Comparison of ENCODE assay signal across 8 cellular contexts in genomic region chr12:80412343-80412953, GRCh38. TPM values are rescaled to one million over a fixed set of nuclear protein-coding genes. Genes with fewer than 3 reads are reported as not detected.
A peak's percentile ranks its signal among the peaks of the same experiment; 100 is the strongest.
DNase-seq lines count a peak whose midpoint lies in the region; ATAC-seq, FAIRE-seq and TF ChIP-seq lines count a peak whose summit lies in the region.

No MANE protein-coding gene starts in this region.

- POLR2A ChIA-PET in Panc1 (lab: Charles Lee) (no interaction called here), endothelial cell of umbilical vein (lab: Charles Lee) (no interaction called here)

- peak; percentile 79 for ATAC-seq in Panc1

- H3K27me3 Mint-ChIP-seq in nephron progenitor cell (ENCODE audit: low read depth, poor library complexity): peaks cover 22% of the 10 kb centered on the region
- H3K27me3 Mint-ChIP-seq in activated T-helper 2 cell treated with anti-CD3 and anti-CD28 coated beads, Interferon-gamma antibody, Interleukin-2, Interleukin-4, amounts not matched to agents 10 μg/mL and 5 μg/mL and 100 μg/mL, durations not matched to agents 14 hours and 24 hours and 36 hours (ENCODE audit: low read depth): no peaks in the 10 kb centered on the region

- no peak overlapping the region for H3K4me3 Mint-ChIP-seq in nephron progenitor cell
- H3K4me3 Mint-ChIP-seq in activated T-helper 2 cell treated with anti-CD3 and anti-CD28 coated beads, Interferon-gamma antibody, Interleukin-2, Interleukin-4, amounts not matched to agents 10 μg/mL and 5 μg/mL and 100 μg/mL, durations not matched to agents 14 hours and 24 hours and 36 hours (ENCODE audit: low read depth): no peak overlapping the region

- H3K4me1 Mint-ChIP-seq in nephron progenitor cell: no peaks in the 10 kb centered on the region
- no peaks in the 10 kb centered on the region for H3K4me1 Mint-ChIP-seq in activated T-helper 2 cell treated with anti-CD3 and anti-CD28 coated beads, Interferon-gamma antibody, Interleukin-2, Interleukin-4, amounts not matched to agents 10 μg/mL and 5 μg/mL and 100 μg/mL, durations not matched to agents 14 hours and 24 hours and 36 hours (ENCODE audit: low read depth)

- no peaks in the 10 kb centered on the region for H3K9me3 ChIP-seq in Panc1 (ENCODE audit: control insufficient read depth, insufficient read depth, low read depth, low read length)
- H3K9me3 ChIP-seq in endothelial cell of umbilical vein (replicated peaks; ENCODE audit: control insufficient read depth, insufficient read depth, low read length): no peaks in the 10 kb centered on the region

- TF ChIP-seq CTCF in GM10266 (IDR thresholded peaks at IDR 0.05; ENCODE audit: control insufficient read depth, insufficient read depth, low read depth, missing control alignments) (peak; percentile 72), LNCAP (IDR thresholded peaks at IDR 0.05) (peak; percentile 79), Panc1 (IDR thresholded peaks at IDR 0.05) (peak; percentile 77; the same call in 1 of the 2 replicates), endothelial cell of umbilical vein (IDR thresholded peaks at IDR 0.05; ENCODE audit: extremely low read depth in 1 of 2, insufficient read depth in 1 of 2, low read depth in 1 of 2, low read length in 2 of 2) (peak; percentile 33 to 48), nephron progenitor cell (IDR thresholded peaks at IDR 0.05) (peak; percentile 81)

- in situ Hi-C loops in Panc1 (cut with HindIII; ENCODE audit: low pct_unique_long_range_greater_than_20kb, low sequenced_read_pairs): no loop called here

- H3K4me3 ChIP-seq in Panc1 (ENCODE audit: low read depth in 2 of 2, low read length in 2 of 2): no peak overlapping the region
- H3K4me3 ChIP-seq in endothelial cell of umbilical vein (replicated peaks in 1 of 3; ENCODE audit: insufficient read depth in 1 of 3, low read depth in 1 of 3, low read length in 3 of 3): no peak overlapping the region

- H3K79me2 ChIP-seq in endothelial cell of umbilical vein (ENCODE audit: control insufficient read depth, insufficient read depth, low read length): no peaks in the 10 kb centered on the region

- BruUV-seq in Panc1 (replicated peaks; lab: Mats Ljungman, UMichigan) (no TSS peak), endothelial cell of umbilical vein (replicated peaks; lab: Mats Ljungman, UMichigan) (no TSS peak)

- no peaks in the 10 kb centered on the region for H3K9me3 Mint-ChIP-seq in nephron progenitor cell
- H3K9me3 Mint-ChIP-seq in activated T-helper 2 cell treated with anti-CD3 and anti-CD28 coated beads, Interferon-gamma antibody, Interleukin-2, Interleukin-4, amounts not matched to agents 10 μg/mL and 5 μg/mL and 100 μg/mL, durations not matched to agents 14 hours and 24 hours and 36 hours: no peaks in the 10 kb centered on the region

- H3K27ac ChIP-seq in Panc1 (ENCODE audit: low read length) (no peak overlapping the region), endothelial cell of umbilical vein (ENCODE audit: insufficient read depth, low read depth, low read length) (no peak overlapping the region)

- no peaks in the 10 kb centered on the region for H3K9me1 ChIP-seq in endothelial cell of umbilical vein (replicated peaks; ENCODE audit: control insufficient read depth, extremely low read depth, insufficient read depth, low read length)

- dilution Hi-C loops in endothelial cell of umbilical vein (cut with MboI; ENCODE audit: extremely low pct_ligation_motif_present, low sequenced_read_pairs): no loop called here

- intact Hi-C loops in Panc1 (cut with micrococcal nuclease; ENCODE audit: unreplicated experiment) (loop anchor here (2.0 to 10.0 kb wide), 3 partner anchors 185 to 712 kb away; no protein-coding TSS in a partner anchor), endothelial cell of umbilical vein (cut with micrococcal nuclease) (loop anchor here (1.0 to 5.0 kb wide), 6 partner anchors 186 to 846 kb away; no protein-coding TSS in a partner anchor)
- intact Hi-C loops in activated T-helper 2 cell treated with anti-CD3 and anti-CD28 coated beads, Interferon-gamma antibody, Interleukin-2, Interleukin-4, amounts not matched to agents 10 μg/mL and 5 μg/mL and 100 μg/mL, durations not matched to agents 14 hours and 24 hours and 36 hours (cut with micrococcal nuclease): loop anchor here (2.0 kb wide), 1 partner anchor 350 kb away; no protein-coding TSS in a partner anchor

- H3K27ac Mint-ChIP-seq in nephron progenitor cell: no peak overlapping the region
- H3K27ac Mint-ChIP-seq in activated T-helper 2 cell treated with anti-CD3 and anti-CD28 coated beads, Interferon-gamma antibody, Interleukin-2, Interleukin-4, amounts not matched to agents 10 μg/mL and 5 μg/mL and 100 μg/mL, durations not matched to agents 14 hours and 24 hours and 36 hours: no peak overlapping the region

- no peaks in the 10 kb centered on the region for H4K20me1 ChIP-seq in endothelial cell of umbilical vein (replicated peaks; ENCODE audit: control insufficient read depth, extremely low read depth, insufficient read depth, low read length)

- TF ChIP-seq POLR2A in H54 (IDR thresholded peaks at IDR 0.05; ENCODE audit: low read depth, low read length) (no peak), endothelial cell of umbilical vein (IDR thresholded peaks at IDR 0.05; ENCODE audit: low read depth, low read length) (no peak)

- FAIRE-seq in H54 (lab: Jason Lieb, UNC) (peak; percentile 84), endothelial cell of umbilical vein (lab: Jason Lieb, UNC) (no peak)

- H3K9ac ChIP-seq in endothelial cell of umbilical vein (replicated peaks; ENCODE audit: extremely low read depth, insufficient read depth, low read length): no peak overlapping the region

- no peaks in the 10 kb centered on the region for H3K36me3 Mint-ChIP-seq in nephron progenitor cell (ENCODE audit: low read depth)
- no peaks in the 10 kb centered on the region for H3K36me3 Mint-ChIP-seq in activated T-helper 2 cell treated with anti-CD3 and anti-CD28 coated beads, Interferon-gamma antibody, Interleukin-2, Interleukin-4, amounts not matched to agents 10 μg/mL and 5 μg/mL and 100 μg/mL, durations not matched to agents 14 hours and 24 hours and 36 hours (ENCODE audit: low read depth)

- CTCF ChIA-PET in Panc1 (lab: Charles Lee) (no interaction called here), endothelial cell of umbilical vein (lab: Charles Lee) (interaction anchor here (0.6 to 2.2 kb wide), 9 partner anchors 11 to 845 kb away, joined by 3 to 21 read pairs (median 5); no protein-coding TSS in a partner anchor)

- no peaks in the 10 kb centered on the region for H3K4me1 ChIP-seq in Panc1 (ENCODE audit: control insufficient read depth, insufficient read depth, low read length)
- H3K4me1 ChIP-seq in endothelial cell of umbilical vein (ENCODE audit: control insufficient read depth, extremely low read depth, insufficient read depth, low read length): no peaks in the 10 kb centered on the region

- H3K27me3 ChIP-seq in Panc1 (ENCODE audit: control insufficient read depth, insufficient read depth, low read length) (no peaks in the 10 kb centered on the region), endothelial cell of umbilical vein (ENCODE audit: control insufficient read depth in 2 of 2, insufficient read depth in 2 of 2, low read length in 2 of 2) (no peaks in the 10 kb centered on the region)

- no peak overlapping the region for H3K4me2 ChIP-seq in endothelial cell of umbilical vein (ENCODE audit: insufficient read depth, low read length)

- DNase-seq in GM10266 (ENCODE audit: extremely low spot score) (peak; percentile 39), H54 (ENCODE audit: insufficient read length, low spot score) (no peak), Panc1 (ENCODE audit: low read depth, low spot score) (peak; percentile 8), endothelial cell of umbilical vein (ENCODE audit: low read depth, low spot score) (peak; percentile 56), nephron progenitor cell (peak; percentile 12)
- DNase-seq in activated T-cell treated with anti-CD3 and anti-CD28 coated beads, Interleukin-2, amount 50 U/mL, for 48 hours: no peak
- DNase-seq in activated T-helper 2 cell treated with anti-CD3 and anti-CD28 coated beads, Interferon-gamma antibody, Interleukin-2, Interleukin-4, amounts not matched to agents 10 μg/mL and 5 μg/mL and 100 μg/mL, durations not matched to agents 14 hours and 24 hours and 36 hours (ENCODE audit: low spot score): no peak

- no peak overlapping the region for H2AFZ ChIP-seq in endothelial cell of umbilical vein (ENCODE audit: low read depth, low read length)

- H3K36me3 ChIP-seq in Panc1 (ENCODE audit: control insufficient read depth, insufficient read depth, low read length): no peaks in the 10 kb centered on the region
- H3K36me3 ChIP-seq in endothelial cell of umbilical vein (ENCODE audit: control insufficient read depth in 2 of 2, extremely low read depth in 1 of 2, insufficient read depth in 2 of 2, low read length in 2 of 2): no peaks in the 10 kb centered on the region

TF ChIP-seq in endothelial cell of umbilical vein, 7 proteins besides CTCF, POLR2A, EP300 and RAD21:
- no peak for TF ChIP-seq MAX (IDR thresholded peaks at IDR 0.05; ENCODE audit: insufficient read depth, insufficient read length)
- TF ChIP-seq MYC (IDR thresholded peaks at IDR 0.05; ENCODE audit: low read depth, low read length): no peak
- no peak for TF ChIP-seq JUN (IDR thresholded peaks at IDR 0.05; ENCODE audit: borderline replicate concordance, insufficient read depth, insufficient read length, low read depth)
- no peak for TF ChIP-seq GATA2 (IDR thresholded peaks at IDR 0.05; ENCODE audit: insufficient read depth, insufficient read length, low read depth, low read length)

RNA-seq across cellular contexts. Expression of gene PTPRQ, which starts 31.6 kb away (rescaled TPM):
- total RNA-seq in Panc1 (2021; ENCODE audit: unreplicated experiment): not detected
- polyA plus RNA-seq in Panc1 (2012; ENCODE audit: insufficient read length): not detected
- not detected in 2 replicates for total RNA-seq in endothelial cell of umbilical vein
- not detected in 2 replicates for polyA plus RNA-seq in endothelial cell of umbilical vein
- polyA plus RNA-seq in endothelial cell of umbilical vein (2011; cell fraction: cytosol; rRNA removed): not detected in 2 replicates
- 0.01 TPM in 2 replicates for polyA plus RNA-seq in endothelial cell of umbilical vein (2011; cell fraction: nucleus; rRNA removed)
- polyA plus RNA-seq in endothelial cell of umbilical vein (2012): not detected in 2 replicates
- 0.02 and 0.04 TPM in 2 replicates for polyA minus RNA-seq in endothelial cell of umbilical vein
- not detected for polyA minus RNA-seq in endothelial cell of umbilical vein (2011; cell fraction: cytosol; rRNA and poly(A)+ RNA removed)
- polyA minus RNA-seq in endothelial cell of umbilical vein (2011; cell fraction: nucleus; rRNA and poly(A)+ RNA removed): 0.05 and 0.10 TPM in 2 replicates
- total RNA-seq in activated T-helper 2 cell treated with anti-CD3 and anti-CD28 coated beads, Interferon-gamma antibody, Interleukin-2, Interleukin-4, amounts not matched to agents 10 μg/mL and 5 μg/mL and 100 μg/mL, durations not matched to agents 14 hours and 24 hours and 36 hours: not detected in 2 replicates

Comparison
In these comparisons a context has a peak if more than half of its experiments do, and no peak if none do; other contexts are left out.
1. DNase-seq: peak in GM10266 (single experiment), Panc1 (single experiment), endothelial cell of umbilical vein (single experiment) and nephron progenitor cell (single experiment); none in H54 (single experiment), activated T-cell treated with anti-CD3 and anti-CD28 coated beads, Interleukin-2, amount 50 U/mL, for 48 hours (0 of 2) and activated T-helper 2 cell treated with anti-CD3 and anti-CD28 coated beads, Interferon-gamma antibody, Interleukin-2, Interleukin-4, amounts not matched to agents 10 μg/mL and 5 μg/mL and 100 μg/mL, durations not matched to agents 14 hours and 24 hours and 36 hours (single experiment).
2. Peak in every context shown above with its lines, with median percentiles within 50 percentile points of each other: CTCF ChIP-seq.